In the genomic region with DNA sequence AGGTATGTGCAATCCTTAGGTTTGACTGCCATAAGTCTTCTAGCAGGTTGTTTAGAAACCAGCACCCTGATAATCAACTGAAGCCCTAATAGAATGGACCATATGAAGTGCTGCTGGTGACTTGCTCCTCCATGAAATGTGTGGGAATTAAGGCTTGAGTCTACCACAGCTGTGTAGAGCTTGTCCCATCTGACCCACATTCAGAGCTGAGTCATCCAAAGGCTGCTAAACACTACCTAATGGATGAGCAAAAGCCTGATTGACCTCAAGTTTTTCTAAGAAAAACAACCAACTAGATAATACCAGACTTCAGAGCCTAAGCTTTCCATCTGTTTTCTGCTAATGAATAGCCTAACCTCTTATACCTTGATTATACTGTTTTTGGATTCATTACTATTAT, we compare ENCODE assay signal across 23 cellular contexts.
"Had no signal": no experiment of that assay in that cellular context is flagged by ENCODE, and none has a peak within 500 bp of the region (broad histone marks: within the 10 kb centered on the region; RNA-seq: fewer than 3 reads in every experiment).

No MANE protein-coding gene starts in this region.

- H3K4me1 ChIP-seq: pancreas, prostate gland, right lobe of liver, spleen, tibial nerve had no signal

- H3K4me3 ChIP-seq: esophagus squamous epithelium, hepatocyte, lung, pancreas, prostate gland, right lobe of liver, spleen, tibial nerve had no signal

- H3K9me3 ChIP-seq: esophagus squamous epithelium, pancreas, prostate gland, right lobe of liver, tibial nerve had no signal

- H3K4me2 ChIP-seq: hepatocyte had no signal

- H3K36me3 ChIP-seq: esophagus squamous epithelium, pancreas, prostate gland, right lobe of liver, spleen, tibial nerve had no signal

- DNase-seq: cerebellar nuclear complex; effector CD4-positive, alpha-beta T cell; esophagus squamous epithelium; foreskin melanocyte; head of caudate nucleus; kidney; left colon; left ventricle myocardium superior; mesendoderm; naive B cell; occipital lobe; pancreas; retina; right lobe of liver; spleen; stimulated activated CD4-positive, alpha-beta T cell treated with anti-CD3 and anti-CD28 coated beads, Interleukin-15, amount 100 ng/mL, for 24 hours; stimulated activated CD4-positive, alpha-beta T cell treated with anti-CD3 and anti-CD28 coated beads, Interleukin-1b, Interleukin-23, amount 100 ng/mL, for 48 hours; stimulated activated CD4-positive, alpha-beta T cell treated with anti-CD3 and anti-CD28 coated beads, Interleukin-4, amount 100 ng/mL, for 24 hours had no signal

- H3K27me3 ChIP-seq: hepatocyte, pancreas, right lobe of liver, tibial nerve had no signal

- ATAC-seq: left colon; left ventricle myocardium superior; pancreas; right lobe of liver; stimulated activated memory B cell treated with anti-CD40 and anti-IgM and Interleukin-4, amounts not matched to agents 10 μg/mL and 1 μg/mL and 100 μg/mL, for 72 hours had no signal

- H3K79me2 ChIP-seq: hepatocyte had no signal

- H3K27ac ChIP-seq: hepatocyte, pancreas, prostate gland, right lobe of liver, spleen, tibial nerve had no signal

- H2AFZ ChIP-seq: hepatocyte had no signal
